Comparison of ENCODE assay signal across 8 cellular contexts in the genomic region with DNA sequence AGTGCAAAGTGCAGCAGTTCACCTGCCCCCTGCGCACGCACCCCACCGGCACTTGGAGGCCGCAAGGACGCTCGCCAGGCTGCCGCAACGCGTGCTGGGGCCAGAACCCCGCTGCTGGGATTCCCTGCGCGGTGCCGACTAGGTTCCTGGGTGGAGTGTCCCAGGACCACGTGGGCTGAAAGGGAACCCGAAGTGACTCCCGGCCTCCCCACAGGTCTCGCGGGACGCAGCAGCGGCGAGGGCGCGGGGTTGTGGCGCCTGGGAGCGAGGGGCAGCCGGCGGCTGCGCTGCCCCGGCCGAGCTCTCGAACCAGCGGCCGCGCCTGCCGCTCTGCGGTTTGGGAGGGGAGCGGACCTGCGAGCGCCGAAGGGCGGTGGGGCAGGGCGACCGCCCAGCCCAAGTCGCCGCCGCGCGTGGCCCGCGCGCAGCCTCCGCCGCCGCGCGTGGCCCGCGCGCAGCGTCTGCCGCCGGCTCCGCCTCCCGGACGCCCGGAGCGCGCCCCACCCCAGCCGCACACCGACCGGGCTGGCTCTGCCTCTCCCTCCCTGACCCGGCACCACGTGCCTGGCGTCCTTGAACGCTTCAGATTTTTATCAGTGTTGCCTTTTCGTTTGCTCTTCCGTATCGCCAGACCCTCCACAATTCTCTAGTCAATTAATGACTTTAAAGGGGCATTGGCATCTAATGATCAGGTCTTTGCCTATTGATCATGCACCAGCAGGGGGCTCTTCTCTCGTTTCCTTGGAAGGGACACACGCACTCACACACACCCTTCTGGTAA. TPM values are rescaled to one million over a fixed set of nuclear protein-coding genes. Genes with fewer than 3 reads are reported as not detected.
DNase-seq lines count a peak whose midpoint lies in the region; ATAC-seq and TF ChIP-seq lines count a peak whose summit lies in the region.

Gene FTCDNL1, minus strand, starts transcription at position 475 of the 781 bp plus-strand sequence. CDS start 2,230 bp downstream, outside the sequence.

- POLR2A ChIA-PET in CD8-positive, alpha-beta memory T cell (lab: Charles Lee), result no interaction called here

- H3K4me3 ChIP-seq in CD8-positive, alpha-beta memory T cell (ENCODE audit: low read length), result peak within 1 kb of the TSS; percentile 87
- H3K4me3 ChIP-seq in epithelial cell of esophagus (ENCODE audit: low read length) (peak within 1 kb of the TSS; percentile 52), muscle layer of duodenum (ENCODE audit: low read depth in 1 of 2, low read length in 2 of 2) (peak within 1 kb of the TSS; percentile 75 to 89)

- peak within 1 kb of the TSS; percentile 64 to 94 (median 87) for H3K27ac Mint-ChIP-seq in CD8-positive, alpha-beta memory T cell

- H3K27me3 ChIP-seq in CD8-positive, alpha-beta memory T cell (ENCODE audit: insufficient read depth, low read length, poor library complexity, severe bottlenecking), result no peaks in the 10 kb centered on the region
- no peaks in the 10 kb centered on the region for H3K27me3 ChIP-seq in muscle layer of duodenum (ENCODE audit: low read depth, low read length)

- H3K9me3 Mint-ChIP-seq in CD8-positive, alpha-beta memory T cell, result no peaks in the 10 kb centered on the region

- H3K27ac ChIP-seq in CD8-positive, alpha-beta memory T cell (ENCODE audit: low read depth, low read length), result no peak within 1 kb of the TSS
- peak within 1 kb of the TSS; percentile 62 for H3K27ac ChIP-seq in muscle layer of duodenum (ENCODE audit: low read length)

- H3K4me3 Mint-ChIP-seq in CD8-positive, alpha-beta memory T cell, result peak within 1 kb of the TSS; percentile 92 to 99 (median 97)

- H3K27me3 Mint-ChIP-seq in CD8-positive, alpha-beta memory T cell, result peaks cover 0 to 2% of the 10 kb centered on the region in 2 donors

- H3K36me3 Mint-ChIP-seq in CD8-positive, alpha-beta memory T cell, result peaks cover 0 to 3% (median 0%) of the 10 kb centered on the region in 3 donors

- no peaks in the 10 kb centered on the region for H3K36me3 ChIP-seq in CD8-positive, alpha-beta memory T cell (ENCODE audit: insufficient read depth, low read length)
- H3K36me3 ChIP-seq in muscle layer of duodenum (ENCODE audit: control insufficient read depth in 1 of 2, insufficient read depth in 2 of 2, low read length in 2 of 2), result no peaks in the 10 kb centered on the region

- CTCF ChIA-PET in CD8-positive, alpha-beta memory T cell (lab: Charles Lee), result interaction anchor here (1.4 kb wide), 1 partner anchor 12 kb away, joined by 4 read pairs; no protein-coding TSS in a partner anchor

- TF ChIP-seq CTCF in epithelial cell of esophagus (IDR thresholded peaks at IDR 0.05; ENCODE audit: insufficient read depth, low read depth, low read length, missing control alignments), result peak; percentile 57

- H3K4me1 ChIP-seq in CD8-positive, alpha-beta memory T cell (ENCODE audit: insufficient read depth, low read length), result peaks cover 4% of the 10 kb centered on the region
- no peaks in the 10 kb centered on the region for H3K4me1 ChIP-seq in muscle layer of duodenum (ENCODE audit: control insufficient read depth in 1 of 2, insufficient read depth in 2 of 2, low read length in 2 of 2)

- ATAC-seq in GM19351 (IDR thresholded peaks at IDR 0.05; ENCODE audit: unreplicated experiment) (peak; percentile 94), HG03460 (IDR thresholded peaks at IDR 0.05; ENCODE audit: unreplicated experiment) (peak; percentile 93)

- H3K4me1 Mint-ChIP-seq in CD8-positive, alpha-beta memory T cell, result peaks cover 4 to 13% (median 12%) of the 10 kb centered on the region in 3 donors

- no peaks in the 10 kb centered on the region for H3K9me3 ChIP-seq in CD8-positive, alpha-beta memory T cell (ENCODE audit: low read length)
- no peaks in the 10 kb centered on the region for H3K9me3 ChIP-seq in muscle layer of duodenum (ENCODE audit: control insufficient read depth in 1 of 2, low read length in 2 of 2)

- DNase-seq in CD8-positive, alpha-beta memory T cell, result peak; percentile 31 to 69 (median 64)
- DNase-seq in NOMO-1 (lab: John Stamatoyannopoulos, UW; ENCODE audit: unreplicated experiment in 2 of 2), result peak; percentile 82 to 89
- peak; percentile 61 for DNase-seq in activated CD8-positive, alpha-beta memory T cell treated with anti-CD3 and anti-CD28 coated beads, Interleukin-2, amount 50 U/mL, for 4 hours
- DNase-seq in epithelial cell of esophagus (ENCODE audit: low read depth), result peak; percentile 56
- DNase-seq in stimulated activated CD8-positive, alpha-beta memory T cell treated with anti-CD3 and anti-CD28 coated beads, Interleukin-7, amount 100 ng/mL, for 4 hours (ENCODE audit: low read depth in 2 of 2), result peak; percentile 31 to 60

RNA-seq across cellular contexts. Expression of gene FTCDNL1, which starts in this region (rescaled TPM):
- total RNA-seq in CD8-positive, alpha-beta memory T cell, result 1 to 10 TPM; 3.8 to 5.2 TPM
- polyA plus RNA-seq in CD8-positive, alpha-beta memory T cell, result 1.4 TPM
